In the genomic region with DNA sequence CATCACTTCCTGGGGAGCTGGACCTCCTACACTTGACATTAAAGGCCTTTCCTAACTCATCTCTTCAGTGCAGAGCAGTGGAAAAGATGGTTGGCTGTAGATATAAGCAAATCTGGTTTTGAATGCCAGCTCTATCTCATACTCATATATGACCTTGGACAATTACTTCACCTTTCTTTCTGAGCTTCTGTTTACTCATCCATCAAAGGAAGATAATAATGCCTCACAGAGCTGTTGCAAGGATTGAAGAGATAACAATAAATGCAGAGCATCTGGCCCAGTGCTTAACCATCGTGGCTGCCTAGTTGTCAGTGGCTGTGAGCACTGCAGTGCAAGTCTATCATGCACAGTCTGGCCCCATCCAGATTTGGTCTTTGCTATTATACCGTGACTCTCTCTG, we compare ENCODE assay signal across 3 cellular contexts.
TF ChIP-seq lines count a peak whose summit lies in the region.

No MANE protein-coding gene starts in this region.

TF ChIP-seq in A549, 52 proteins besides CTCF, POLR2A, EP300 and RAD21:
- no peak for TF ChIP-seq FOSL2 (IDR thresholded peaks at IDR 0.05)
- TF ChIP-seq FOSL2 (CRISPR knock-in tag; IDR thresholded peaks at IDR 0.05): no peak
- TF ChIP-seq FOXS1 (CRISPR knock-in tag; IDR thresholded peaks at IDR 0.05): no peak
- TF ChIP-seq MAX (IDR thresholded peaks at IDR 0.05): no peak
- no peak for TF ChIP-seq GATA3 (IDR thresholded peaks at IDR 0.05; ENCODE audit: borderline replicate concordance)
- TF ChIP-seq KDM5A (IDR thresholded peaks at IDR 0.05): no peak
- no peak for TF ChIP-seq CHD2 (IDR thresholded peaks at IDR 0.05; ENCODE audit: low read length, partially characterized antibody)
TF ChIP-seq in A549: peak in this region for 0.

TF ChIP-seq in IMR-90, 13 proteins besides CTCF, POLR2A, EP300 and RAD21:
- TF ChIP-seq NFE2L2 (IDR thresholded peaks at IDR 0.05; ENCODE audit: low read depth, low read length): no peak
- no peak for TF ChIP-seq CEBPB (IDR thresholded peaks at IDR 0.05; ENCODE audit: low read depth, low read length)
- TF ChIP-seq BHLHE40 (IDR thresholded peaks at IDR 0.05; ENCODE audit: low read depth, low read length): no peak

TF ChIP-seq in endothelial cell of umbilical vein, 7 proteins besides CTCF, POLR2A, EP300 and RAD21:
- TF ChIP-seq GATA2 (IDR thresholded peaks at IDR 0.05; ENCODE audit: insufficient read depth, insufficient read length, low read depth, low read length) (no peak), POLR2AphosphoS5 (IDR thresholded peaks at IDR 0.05; ENCODE audit: insufficient read depth, low read depth, low read length) (no peak)
